In genomic region chr4:38275331-38275821, GRCh38 we compare ENCODE assay signal across 9 cellular contexts.
A peak's percentile ranks its signal among the peaks of the same experiment; 100 is the strongest.
DNase-seq lines count a peak whose midpoint lies in the region; ATAC-seq, FAIRE-seq and TF ChIP-seq lines count a peak whose summit lies in the region.
"Had no signal": no experiment of that assay in that cellular context is flagged by ENCODE, and none has a peak within 500 bp of the region (broad histone marks: within the 10 kb centered on the region; RNA-seq: fewer than 3 reads in every experiment).

No MANE protein-coding gene starts in this region.

- no peak overlapping the region for H3K27ac Mint-ChIP-seq in MCF 10A (ENCODE audit: low read depth, unreplicated experiment)

- no peak for FAIRE-seq in pancreas (lab: Jason Lieb, UNC)

- CTCF ChIA-PET in MCF 10A (lab: Yijun Ruan, JAX), result interaction anchor here (0.8 kb wide), 1 partner anchor 213 kb away, joined by 3 read pairs; no protein-coding TSS in a partner anchor

- no peak for TF ChIP-seq POLR2A in breast epithelium (IDR thresholded peaks at IDR 0.05)
- TF ChIP-seq POLR2A in upper lobe of left lung (IDR thresholded peaks at IDR 0.05), result no peak

- H3K27me3 Mint-ChIP-seq in MCF 10A (ENCODE audit: insufficient read depth, unreplicated experiment), result no peaks in the 10 kb centered on the region

- peak; percentile 57 to 85 for ATAC-seq in upper lobe of left lung (ENCODE audit: low FRiP score in 2 of 2)
- ATAC-seq in right cardiac atrium, result no peak
- no peak for ATAC-seq in pancreas

- POLR2A ChIA-PET in MCF 10A (lab: Yijun Ruan, JAX), result interaction anchor here (0.6 to 1.1 kb wide), 3 partner anchors 83 to 213 kb away, joined by 3 read pairs; no protein-coding TSS in a partner anchor

- H3K4me1 ChIP-seq in breast epithelium, result no peaks in the 10 kb centered on the region
- peaks cover 0 to 13% (median 4%) of the 10 kb centered on the region in 4 donors for H3K4me1 ChIP-seq in upper lobe of left lung
- H3K4me1 ChIP-seq in right cardiac atrium (ENCODE audit: control insufficient read depth, insufficient read depth, low read length), result no peaks in the 10 kb centered on the region
- H3K4me1 ChIP-seq in pancreas, result no peaks in the 10 kb centered on the region

- DNase-seq in MCF 10A (ENCODE audit: unreplicated experiment), result peak; percentile 86
- no peak for DNase-seq in breast epithelium (ENCODE audit: low spot score in 2 of 2)
- peak; percentile 81 for DNase-seq in NCI-H510A (lab: John Stamatoyannopoulos, UW)
- DNase-seq in iPS-NIHi7 (ENCODE audit: extremely low spot score), result peak; percentile 22
- peak in 1 of 2 donors; percentile 87 for DNase-seq in upper lobe of left lung
- DNase-seq in right cardiac atrium, result no peak
- no peak for DNase-seq in pancreas
- DNase-seq in NCI-H446 treated with DMSO at 0.1 percent for 48 hours (lab: John Stamatoyannopoulos, UW), result no peak
- DNase-seq: activated naive CD4-positive, alpha-beta T cell treated with anti-CD3 and anti-CD28 coated beads, Interleukin-2, amount 50 U/mL, for 16 hours had no signal

- TF ChIP-seq CTCF in MCF 10A (IDR thresholded peaks at IDR 0.05; ENCODE audit: unreplicated experiment), result no peak
- no peak for TF ChIP-seq CTCF in breast epithelium (IDR thresholded peaks at IDR 0.05)
- no peak for TF ChIP-seq CTCF in upper lobe of left lung (IDR thresholded peaks at IDR 0.05)
- no peak for TF ChIP-seq CTCF in pancreas (IDR thresholded peaks at IDR 0.05)

- H3K27me3 ChIP-seq in breast epithelium, result no peaks in the 10 kb centered on the region
- H3K27me3 ChIP-seq in upper lobe of left lung, result no peaks in the 10 kb centered on the region
- no peaks in the 10 kb centered on the region for H3K27me3 ChIP-seq in right cardiac atrium (ENCODE audit: control insufficient read depth, insufficient read depth)
- no peaks in the 10 kb centered on the region for H3K27me3 ChIP-seq in pancreas

- H3K4me3 ChIP-seq in breast epithelium (no peak overlapping the region), upper lobe of left lung (no peak overlapping the region), right cardiac atrium (ENCODE audit: low read length) (no peak overlapping the region), pancreas (no peak overlapping the region)

- WGBS in upper lobe of left lung, 2 donors, result 60% methylated on average over 1 to 4 of the region's 4 CpGs
- WGBS in right cardiac atrium, result 86% methylated on average over 4 of the region's 4 CpGs
- 86 to 92% methylated on average over 4 of the region's 4 CpGs for WGBS in pancreas, 2 donors

- H3K36me3 ChIP-seq in breast epithelium (no peaks in the 10 kb centered on the region), upper lobe of left lung (no peaks in the 10 kb centered on the region), pancreas (no peaks in the 10 kb centered on the region)

- intact Hi-C loops in MCF 10A (cut with micrococcal nuclease), result no loop called here
- intact Hi-C loops in breast epithelium (cut with DNase I; ENCODE audit: low total_unique reads), result no loop called here
- intact Hi-C loops in right cardiac atrium (cut with DNase I), result no loop called here
- intact Hi-C loops in pancreas (cut with DNase I), result no loop called here

- no TSS peak for BruUV-seq in MCF 10A (replicated peaks; lab: Mats Ljungman, UMichigan)

- H3K27ac ChIP-seq in breast epithelium (no peak overlapping the region), upper lobe of left lung (no peak overlapping the region), right cardiac atrium (ENCODE audit: low read length) (no peak overlapping the region), pancreas (no peak overlapping the region)

- no peak overlapping the region for H3K4me3 Mint-ChIP-seq in MCF 10A (ENCODE audit: unreplicated experiment)

- no peak for TF ChIP-seq EP300 in upper lobe of left lung (IDR thresholded peaks at IDR 0.05)

- H3K9me3 ChIP-seq in breast epithelium, result no peaks in the 10 kb centered on the region
- no peaks in the 10 kb centered on the region for H3K9me3 ChIP-seq in upper lobe of left lung
- no peaks in the 10 kb centered on the region for H3K9me3 ChIP-seq in right cardiac atrium (ENCODE audit: control insufficient read depth, low read length)
- H3K9me3 ChIP-seq in pancreas, result no peaks in the 10 kb centered on the region

- no peaks in the 10 kb centered on the region for H3K9me3 Mint-ChIP-seq in MCF 10A (ENCODE audit: unreplicated experiment)

- H3K4me1 Mint-ChIP-seq in MCF 10A (ENCODE audit: insufficient read depth, unreplicated experiment), result peaks cover 12% of the 10 kb centered on the region

- no peaks in the 10 kb centered on the region for H3K36me3 Mint-ChIP-seq in MCF 10A (ENCODE audit: insufficient read depth, unreplicated experiment)

Comparison
In these comparisons a context has a peak if more than half of its experiments do, and no peak if none do; other contexts are left out.
1. DNase-seq: peak in MCF 10A (single experiment), NCI-H510A (single experiment) and iPS-NIHi7 (single experiment); none in breast epithelium (0 of 2), right cardiac atrium (0 of 3), pancreas (0 of 6) and NCI-H446 treated with DMSO at 0.1 percent for 48 hours (single experiment).
2. ATAC-seq: peak in upper lobe of left lung (2 of 2); none in right cardiac atrium (0 of 2) and pancreas (0 of 4).